In genomic region chr19:46856062-46857022, GRCh38 we compare ENCODE assay signal across 8 cellular contexts. TPM values are rescaled to one million over a fixed set of nuclear protein-coding genes. Genes with fewer than 3 reads are reported as not detected.
A peak's percentile ranks its signal among the peaks of the same experiment; 100 is the strongest.
DNase-seq lines count a peak whose midpoint lies in the region; ATAC-seq and TF ChIP-seq lines count a peak whose summit lies in the region.

No MANE protein-coding gene starts in this region.

- peak; percentile 85 for TF ChIP-seq CTCF in fibroblast of villous mesenchyme (IDR thresholded peaks at IDR 0.05; ENCODE audit: insufficient read depth, low read depth, low read length)
- TF ChIP-seq CTCF in neural crest cell (conservative IDR thresholded peaks at IDR 0.05) = peak; percentile 70
- peak in 5 of 7 experiments; percentile 42 to 86 (median 73) for TF ChIP-seq CTCF in stomach (IDR thresholded peaks at IDR 0.05)

- no peaks in the 10 kb centered on the region for H3K27me3 Mint-ChIP-seq in CD4-positive, alpha-beta memory T cell
- no peaks in the 10 kb centered on the region for H3K27me3 Mint-ChIP-seq in neural crest cell (ENCODE audit: low read depth)

- H3K4me3 ChIP-seq in CD4-positive, alpha-beta memory T cell (ENCODE audit: low read length in 2 of 2) = peak overlapping the region in 1 of 2 donors; percentile 53
- peak overlapping the region; percentile 60 for H3K4me3 ChIP-seq in fibroblast of villous mesenchyme (ENCODE audit: low read depth, low read length)
- peak overlapping the region; percentile 33 to 44 (median 36) for H3K4me3 ChIP-seq in stomach

- DNase-seq in CD4-positive, alpha-beta memory T cell = peak; percentile 86 to 93 (median 90)
- DNase-seq in Kasumi-1 (lab: John Stamatoyannopoulos, UW) (peak; percentile 95 to 97), SIG-M5 treated with dmso at 0.1 percent for 504 hours (lab: John Stamatoyannopoulos, UW; ENCODE audit: unreplicated experiment) (peak; percentile 95), activated gamma-delta T cell treated with Interleukin-2 at 50 U/mL for 16 hours (peak; percentile 88), fibroblast of villous mesenchyme (ENCODE audit: low read depth) (peak; percentile 96), neural crest cell (ENCODE audit: low read depth, low spot score) (peak; percentile 84), stomach (peak; percentile 96)

- H3K4me1 Mint-ChIP-seq in CD4-positive, alpha-beta memory T cell = peaks cover 10 to 22% (median 16%) of the 10 kb centered on the region in 4 donors
- peaks cover 19% of the 10 kb centered on the region for H3K4me1 Mint-ChIP-seq in neural crest cell

- H3K27ac ChIP-seq in CD4-positive, alpha-beta memory T cell (ENCODE audit: low read depth, low read length) = peak overlapping the region; percentile 3
- H3K27ac ChIP-seq in stomach = peak overlapping the region; percentile 16 to 90 (median 83)

- CTCF ChIA-PET in CD4-positive, alpha-beta memory T cell (lab: Charles Lee; ENCODE audit: partially characterized antibody) = interaction anchor here (0.8 to 6.7 kb wide), 18 partner anchors 12 to 180 kb away, joined by 3 to 123 read pairs (median 4); no protein-coding TSS in a partner anchor

- H3K36me3 Mint-ChIP-seq in CD4-positive, alpha-beta memory T cell = peaks cover 0 to 5% of the 10 kb centered on the region in 2 donors
- H3K36me3 Mint-ChIP-seq in neural crest cell (ENCODE audit: low read depth) = peaks cover 2% of the 10 kb centered on the region

- H3K4me3 Mint-ChIP-seq in CD4-positive, alpha-beta memory T cell = peak overlapping the region; percentile 73 to 84 (median 80)
- peak overlapping the region; percentile 82 for H3K4me3 Mint-ChIP-seq in neural crest cell

- H3K4me1 ChIP-seq in CD4-positive, alpha-beta memory T cell (ENCODE audit: insufficient read depth, low read length) = peaks cover 24% of the 10 kb centered on the region
- H3K4me1 ChIP-seq in stomach = peaks cover 11 to 26% (median 23%) of the 10 kb centered on the region in 4 donors

- H3K9me3 ChIP-seq in CD4-positive, alpha-beta memory T cell (ENCODE audit: control insufficient read depth in 1 of 2, low read length in 2 of 2) = no peaks in the 10 kb centered on the region
- H3K9me3 ChIP-seq in stomach = no peaks in the 10 kb centered on the region

- peak; percentile 36 for ATAC-seq in GM21367 (IDR thresholded peaks at IDR 0.05; ENCODE audit: unreplicated experiment)

- H3K36me3 ChIP-seq in CD4-positive, alpha-beta memory T cell (ENCODE audit: insufficient read depth, low read length) = no peaks in the 10 kb centered on the region
- H3K36me3 ChIP-seq in stomach = no peaks in the 10 kb centered on the region

- no peaks in the 10 kb centered on the region for H3K9me3 Mint-ChIP-seq in CD4-positive, alpha-beta memory T cell
- H3K9me3 Mint-ChIP-seq in neural crest cell = no peaks in the 10 kb centered on the region

- no peaks in the 10 kb centered on the region for H3K27me3 ChIP-seq in CD4-positive, alpha-beta memory T cell (ENCODE audit: insufficient read depth, low read length)
- no peaks in the 10 kb centered on the region for H3K27me3 ChIP-seq in stomach

- 5 to 8% (median 6%) methylated on average over 31 to 41 of the region's 41 CpGs for WGBS in stomach, 5 donors

- no peak for TF ChIP-seq EP300 in stomach (IDR thresholded peaks at IDR 0.05)

- no peak for TF ChIP-seq POLR2A in stomach (IDR thresholded peaks at IDR 0.05)

- peak overlapping the region; percentile 69 to 91 (median 89) for H3K27ac Mint-ChIP-seq in CD4-positive, alpha-beta memory T cell
- H3K27ac Mint-ChIP-seq in neural crest cell (ENCODE audit: unreplicated experiment) = peak overlapping the region; percentile 85

- intact Hi-C loops in CD4-positive, alpha-beta memory T cell (cut with micrococcal nuclease) = loop anchor here (1.0 to 10.0 kb wide), 5 partner anchors 99 to 1508 kb away; partner anchors contain the start of genes SYNGR4 and TMEM143
- intact Hi-C loops in stomach (cut with DNase I; ENCODE audit: low total_unique reads) = no loop called here

- POLR2A ChIA-PET in CD4-positive, alpha-beta memory T cell (lab: Charles Lee; ENCODE audit: partially characterized antibody) = interaction anchor here (0.7 to 4.0 kb wide), 12 partner anchors 68 to 269 kb away, joined by 3 to 28 read pairs (median 3); partner anchors contain the start of genes SLC1A5 and ZC3H4

RNA-seq across cellular contexts. Expression of gene ARHGAP35, which starts 4.5 kb away (rescaled TPM):
- 10 to 100 TPM; 47.5 to 49.0 TPM for total RNA-seq in CD4-positive, alpha-beta memory T cell
- 10 to 100 TPM in 1 of 2 donors, 1 to 10 TPM in 1; 1.1 to 10.6 TPM for polyA plus RNA-seq in CD4-positive, alpha-beta memory T cell
- total RNA-seq in fibroblast of villous mesenchyme (31.5 and 36.7 TPM in 2 replicates), neural crest cell (81.0 and 82.5 TPM in 2 replicates), stomach (100 to 1,000 TPM in 1 of 5 donors, 10 to 100 TPM in 3, 1 to 10 TPM in 1; 7.0 to 200 (median 36.4) TPM)
- polyA plus RNA-seq in stomach = 1 to 10 TPM; 5.6 to 9.0 (median 7.3) TPM

RNA-seq across cellular contexts. Expression of gene AP2S1, which starts 5.7 kb away (rescaled TPM):
- total RNA-seq in CD4-positive, alpha-beta memory T cell = 10 to 100 TPM; 40.7 to 42.1 TPM
- 10 to 100 TPM; 62.4 to 67.6 TPM for polyA plus RNA-seq in CD4-positive, alpha-beta memory T cell
- total RNA-seq in fibroblast of villous mesenchyme (113 and 166 TPM in 2 replicates), neural crest cell (165 and 167 TPM in 2 replicates), stomach (100 to 1,000 TPM in 2 of 5 donors, 10 to 100 TPM in 2, 1 to 10 TPM in 1; 4.9 to 191 (median 76.7) TPM)
- polyA plus RNA-seq in stomach = 100 to 1,000 TPM in 2 of 3 donors, 10 to 100 TPM in 1; 90.1 to 124 (median 103) TPM
